ENCODE assay signal across 30 cellular contexts in genomic region chr16:47035436-47035835, GRCh38.
"Had no signal": no experiment of that assay in that cellular context is flagged by ENCODE, and none has a peak within 500 bp of the region (broad histone marks: within the 10 kb centered on the region; RNA-seq: fewer than 3 reads in every experiment).

No MANE protein-coding gene starts in this region.

- H3K4me1 ChIP-seq: ascending aorta, SJCRH30 had no signal

- H3K9me3 ChIP-seq: ascending aorta, SJCRH30 had no signal

- H3K9me3 Mint-ChIP-seq: activated CD4-positive, alpha-beta T cell treated with anti-CD3 and anti-CD28 coated beads, Interleukin-2, amount 10 ng/mL, durations not matched to agents 24 days and 14 days; activated CD8-positive, alpha-beta T cell treated with anti-CD3 and anti-CD28 coated beads for 36 hours; activated naive CD4-positive, alpha-beta T cell treated with anti-CD3 and anti-CD28 coated beads, Interleukin-2, amount 50 U/mL, for 24 hours; activated naive CD8-positive, alpha-beta T cell treated with anti-CD3 and anti-CD28 coated beads, Interleukin-2, amount 10 ng/mL, durations not matched to agents 7 days and 5 days; activated T-cell treated with anti-CD3 and anti-CD28 coated beads, Interleukin-2, amount 50 U/mL, for 72 hours; activated T-helper 17 cell treated with anti-CD3 and anti-CD28 coated beads, Interleukin-2, amount 50 U/mL, for 72 hours; T-helper 2 cell treated with Interferon-gamma antibody and Interleukin-4, amounts not matched to agents 5 μg/mL and 100 μg/mL, for 36 hours had no signal

- H3K27me3 ChIP-seq: ascending aorta had no signal

- DNase-seq: activated CD4-positive, alpha-beta T cell treated with anti-CD3 and anti-CD28 coated beads, Interleukin-2, amount 10 ng/mL, durations not matched to agents 24 days and 14 days; activated CD4-positive, alpha-beta T cell treated with anti-CD3 and anti-CD28 coated beads, Interleukin-2, amount 50 U/mL, for 4 hours; activated CD8-positive, alpha-beta T cell treated with anti-CD3 and anti-CD28 coated beads for 36 hours; activated gamma-delta T cell; activated naive CD4-positive, alpha-beta T cell treated with Interleukin-2 at 50 U/mL for 16 hours; activated naive CD8-positive, alpha-beta T cell treated with anti-CD3 and anti-CD28 coated beads, Interleukin-2, amount 10 ng/mL, durations not matched to agents 7 days and 5 days; activated T-cell treated with anti-CD3 and anti-CD28 coated beads, Interleukin-2, amount 50 U/mL, for 1 hour; activated T-cell treated with anti-CD3 and anti-CD28 coated beads, Interleukin-2, amount 50 U/mL, for 72 hours; amygdala; Karpas-422; KBM-7; NCI-H1105; NCI-H1417 treated with DMSO at 0.1 percent for 48 hours; NCI-H187 treated with DMSO at 0.1 percent for 48 hours; NCI-H2081; NCI-H2171; NCI-H2227 treated with DMSO at 0.1 percent for 48 hours; NCI-H446; NCI-H510A treated with DMSO at 0.1 percent for 48 hours; NCI-H69; NCI-H82; NK-92 treated with Interleukin-12 subunit alpha and Interleukin-12 subunit beta, amount 100 ng/mL, for 24 hours; SHP77; SJCRH30 had no signal

- H3K4me3 Mint-ChIP-seq: activated CD4-positive, alpha-beta T cell treated with anti-CD3 and anti-CD28 coated beads, Interleukin-2, amount 10 ng/mL, durations not matched to agents 24 days and 14 days; activated CD8-positive, alpha-beta T cell treated with anti-CD3 and anti-CD28 coated beads for 36 hours; activated naive CD4-positive, alpha-beta T cell treated with anti-CD3 and anti-CD28 coated beads, Interleukin-2, amount 50 U/mL, for 24 hours; activated naive CD8-positive, alpha-beta T cell treated with anti-CD3 and anti-CD28 coated beads, Interleukin-2, amount 10 ng/mL, durations not matched to agents 7 days and 5 days; activated T-cell treated with anti-CD3 and anti-CD28 coated beads, Interleukin-2, amount 50 U/mL, for 72 hours; activated T-helper 17 cell treated with anti-CD3 and anti-CD28 coated beads, Interleukin-2, amount 50 U/mL, for 72 hours; T-helper 2 cell treated with Interferon-gamma antibody and Interleukin-4, amounts not matched to agents 5 μg/mL and 100 μg/mL, for 36 hours had no signal

- H3K27me3 Mint-ChIP-seq: activated naive CD4-positive, alpha-beta T cell treated with anti-CD3 and anti-CD28 coated beads, Interleukin-2, amount 50 U/mL, for 24 hours; activated T-helper 17 cell treated with anti-CD3 and anti-CD28 coated beads, Interleukin-2, amount 50 U/mL, for 72 hours had no signal

- H3K27ac Mint-ChIP-seq: activated CD4-positive, alpha-beta T cell treated with anti-CD3 and anti-CD28 coated beads, Interleukin-2, amount 10 ng/mL, durations not matched to agents 24 days and 14 days; activated CD8-positive, alpha-beta T cell treated with anti-CD3 and anti-CD28 coated beads for 36 hours; activated naive CD4-positive, alpha-beta T cell treated with anti-CD3 and anti-CD28 coated beads, Interleukin-2, amount 50 U/mL, for 24 hours; activated naive CD8-positive, alpha-beta T cell treated with anti-CD3 and anti-CD28 coated beads, Interleukin-2, amount 10 ng/mL, durations not matched to agents 7 days and 5 days; activated T-cell treated with anti-CD3 and anti-CD28 coated beads, Interleukin-2, amount 50 U/mL, for 72 hours; activated T-helper 17 cell treated with anti-CD3 and anti-CD28 coated beads, Interleukin-2, amount 50 U/mL, for 72 hours; T-helper 2 cell treated with Interferon-gamma antibody and Interleukin-4, amounts not matched to agents 5 μg/mL and 100 μg/mL, for 36 hours had no signal

- H3K4me1 Mint-ChIP-seq: activated T-helper 17 cell treated with anti-CD3 and anti-CD28 coated beads, Interleukin-2, amount 50 U/mL, for 72 hours had no signal

- H3K4me3 ChIP-seq: ascending aorta, cardiac muscle cell, SJCRH30, SK-N-MC had no signal

- H3K27ac ChIP-seq: ascending aorta, cardiac muscle cell, SJCRH30, SK-N-MC had no signal

- ATAC-seq: activated CD8-positive, alpha-beta T cell treated with anti-CD3 and anti-CD28 coated beads for 36 hours; activated T-cell treated with anti-CD3 and anti-CD28 coated beads, Interleukin-2, amount 50 U/mL, for 72 hours; activated T-helper 17 cell treated with anti-CD3 and anti-CD28 coated beads, Interleukin-2, amount 50 U/mL, for 72 hours had no signal

- H3K36me3 ChIP-seq: ascending aorta, cardiac muscle cell, SJCRH30 had no signal

- H3K36me3 Mint-ChIP-seq: activated naive CD4-positive, alpha-beta T cell treated with anti-CD3 and anti-CD28 coated beads, Interleukin-2, amount 50 U/mL, for 24 hours; activated naive CD8-positive, alpha-beta T cell treated with anti-CD3 and anti-CD28 coated beads, Interleukin-2, amount 10 ng/mL, durations not matched to agents 7 days and 5 days had no signal
